In the genomic region with DNA sequence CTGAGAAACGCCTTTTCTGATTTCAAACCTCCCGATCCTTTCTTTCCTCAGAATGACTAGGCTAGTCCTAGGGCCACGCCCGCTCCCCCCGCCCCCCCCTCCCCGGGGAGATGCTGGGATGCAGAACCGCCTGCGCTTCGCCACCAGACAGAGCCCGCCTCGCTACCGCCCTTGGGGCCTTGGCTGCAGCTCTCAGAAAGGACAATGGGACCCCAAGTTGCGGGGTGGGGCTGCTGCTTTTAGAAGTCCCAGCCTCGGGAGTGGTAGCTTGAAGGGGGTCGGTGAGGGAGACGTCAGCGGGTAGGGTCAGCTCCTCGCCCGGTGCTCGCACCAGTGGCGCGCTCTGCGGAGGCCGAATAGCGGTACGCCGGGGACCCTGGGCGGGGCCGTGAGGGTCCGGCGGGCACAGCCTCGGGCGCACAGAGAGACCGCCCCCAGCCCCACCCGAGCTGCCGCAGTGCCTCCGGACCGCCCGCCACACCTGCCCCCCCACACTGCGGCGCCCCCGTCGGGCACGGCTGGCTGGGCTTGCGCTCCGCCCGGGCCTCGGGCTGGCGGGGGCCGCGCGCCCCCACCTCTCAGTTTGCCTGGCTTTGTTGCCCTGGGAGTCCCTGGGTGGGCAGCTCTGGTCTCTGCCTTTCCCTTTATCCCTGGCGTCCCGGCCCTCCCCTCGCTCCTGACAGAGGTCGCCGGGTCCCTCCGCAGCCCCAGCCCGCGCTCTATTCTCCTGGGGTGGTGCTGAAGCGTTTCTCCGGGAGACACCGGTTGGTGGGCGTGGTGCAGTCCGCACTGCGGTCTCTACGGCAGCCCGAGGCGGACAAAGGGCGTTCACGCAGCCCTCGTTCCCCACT, we compare ENCODE assay signal across 8 cellular contexts. TPM values are rescaled to one million over a fixed set of nuclear protein-coding genes. Genes with fewer than 3 reads are reported as not detected.
DNase-seq lines count a peak whose midpoint lies in the region; ATAC-seq and TF ChIP-seq lines count a peak whose summit lies in the region.

No MANE protein-coding gene starts in this region.

- H3K9me3 Mint-ChIP-seq in stimulated activated memory B cell treated with anti-CD40 and anti-IgM and Interleukin-4, amounts not matched to agents 10 μg/mL and 1 μg/mL and 100 μg/mL, for 72 hours, result no peaks in the 10 kb centered on the region
- no peaks in the 10 kb centered on the region for H3K9me3 Mint-ChIP-seq in CD4-positive, alpha-beta memory T cell

- peaks cover 0 to 11% (median 8%) of the 10 kb centered on the region in 4 donors for H3K4me1 ChIP-seq in Peyer's patch
- H3K4me1 ChIP-seq in CD4-positive, alpha-beta memory T cell (ENCODE audit: insufficient read depth, low read length), result no peaks in the 10 kb centered on the region

- H3K9me3 ChIP-seq in Peyer's patch, result no peaks in the 10 kb centered on the region
- no peaks in the 10 kb centered on the region for H3K9me3 ChIP-seq in CD4-positive, alpha-beta memory T cell (ENCODE audit: control insufficient read depth in 1 of 2, low read length in 2 of 2)

- POLR2A ChIA-PET in CD4-positive, alpha-beta memory T cell (lab: Charles Lee; ENCODE audit: partially characterized antibody), result no interaction called here

- H3K4me3 Mint-ChIP-seq in stimulated activated memory B cell treated with anti-CD40 and anti-IgM and Interleukin-4, amounts not matched to agents 10 μg/mL and 1 μg/mL and 100 μg/mL, for 72 hours, result peak overlapping the region; percentile 88
- H3K4me3 Mint-ChIP-seq in CD4-positive, alpha-beta memory T cell, result peak overlapping the region in 3 of 8 donors; percentile 33 to 69 (median 36)

- H3K27ac Mint-ChIP-seq in stimulated activated memory B cell treated with anti-CD40 and anti-IgM and Interleukin-4, amounts not matched to agents 10 μg/mL and 1 μg/mL and 100 μg/mL, for 72 hours, result no peak overlapping the region
- no peak overlapping the region for H3K27ac Mint-ChIP-seq in CD4-positive, alpha-beta memory T cell

- H3K36me3 ChIP-seq in Peyer's patch, result no peaks in the 10 kb centered on the region
- H3K36me3 ChIP-seq in CD4-positive, alpha-beta memory T cell (ENCODE audit: insufficient read depth, low read length), result no peaks in the 10 kb centered on the region

- CTCF ChIA-PET in CD4-positive, alpha-beta memory T cell (lab: Charles Lee; ENCODE audit: partially characterized antibody), result no interaction called here

- H3K27ac ChIP-seq in Peyer's patch (peak overlapping the region in 3 of 4 donors; percentile 44 to 78 (median 68)), layer of hippocampus (ENCODE audit: low read depth, low read length) (peak overlapping the region; percentile 85)
- H3K27ac ChIP-seq in CD4-positive, alpha-beta memory T cell (ENCODE audit: low read depth, low read length), result no peak overlapping the region

- no peak for TF ChIP-seq CTCF in Peyer's patch (IDR thresholded peaks at IDR 0.05)

- H3K36me3 Mint-ChIP-seq in stimulated activated memory B cell treated with anti-CD40 and anti-IgM and Interleukin-4, amounts not matched to agents 10 μg/mL and 1 μg/mL and 100 μg/mL, for 72 hours, result no peaks in the 10 kb centered on the region
- H3K36me3 Mint-ChIP-seq in CD4-positive, alpha-beta memory T cell, result no peaks in the 10 kb centered on the region

- peaks cover 22% of the 10 kb centered on the region for H3K4me1 Mint-ChIP-seq in stimulated activated memory B cell treated with anti-CD40 and anti-IgM and Interleukin-4, amounts not matched to agents 10 μg/mL and 1 μg/mL and 100 μg/mL, for 72 hours
- H3K4me1 Mint-ChIP-seq in CD4-positive, alpha-beta memory T cell, result peaks cover 3 to 14% (median 9%) of the 10 kb centered on the region in 4 donors

- ATAC-seq in HG03342 (IDR thresholded peaks at IDR 0.05; ENCODE audit: unreplicated experiment), result peak; percentile 61
- peak; percentile 45 for ATAC-seq in stimulated activated memory B cell treated with anti-CD40 and anti-IgM and Interleukin-4, amounts not matched to agents 10 μg/mL and 1 μg/mL and 100 μg/mL, for 72 hours

- intact Hi-C loops in CD4-positive, alpha-beta memory T cell (cut with micrococcal nuclease), result no loop called here

- DNase-seq in ELF-1 (ENCODE audit: low read depth, low spot score) (peak; percentile 87), Peyer's patch (peak in 1 of 3 donors; percentile 49), dermis blood vessel endothelial cell (peak; percentile 84), SKM-1 (lab: John Stamatoyannopoulos, UW; ENCODE audit: unreplicated experiment) (no peak)
- DNase-seq in CD4-positive, alpha-beta memory T cell, result no peak

- H3K27me3 ChIP-seq in Peyer's patch (peaks cover 0 to 12% of the 10 kb centered on the region in 2 donors), layer of hippocampus (ENCODE audit: control insufficient read depth, insufficient read depth, low read length) (no peaks in the 10 kb centered on the region)
- H3K27me3 ChIP-seq in CD4-positive, alpha-beta memory T cell (ENCODE audit: insufficient read depth, low read length), result peaks cover 4% of the 10 kb centered on the region

- H3K27me3 Mint-ChIP-seq in stimulated activated memory B cell treated with anti-CD40 and anti-IgM and Interleukin-4, amounts not matched to agents 10 μg/mL and 1 μg/mL and 100 μg/mL, for 72 hours, result peaks cover 58% of the 10 kb centered on the region
- H3K27me3 Mint-ChIP-seq in CD4-positive, alpha-beta memory T cell, result peaks cover 31 to 39% of the 10 kb centered on the region in 2 donors

- TF ChIP-seq POLR2A in Peyer's patch (IDR thresholded peaks at IDR 0.05), result no peak

- peak overlapping the region; percentile 39 to 61 (median 52) for H3K4me3 ChIP-seq in Peyer's patch
- no peak overlapping the region for H3K4me3 ChIP-seq in CD4-positive, alpha-beta memory T cell (ENCODE audit: low read length in 2 of 2)

RNA-seq across cellular contexts. Expression of a gene that starts 1.1 kb away (rescaled TPM):
- total RNA-seq in Peyer's patch (10 to 100 TPM; 16.3 to 38.0 (median 25.7) TPM), dermis blood vessel endothelial cell (134 and 182 TPM in 2 replicates)
- not detected for total RNA-seq in CD4-positive, alpha-beta memory T cell
- polyA plus RNA-seq in CD4-positive, alpha-beta memory T cell, result under 1 TPM; 0.13 to 0.25 TPM

Comparison
In these comparisons a context has a peak if more than half of its experiments do, and no peak if none do; other contexts are left out.
1. DNase-seq: peak in ELF-1 (single experiment) and dermis blood vessel endothelial cell (single experiment); none in SKM-1 (single experiment) and CD4-positive, alpha-beta memory T cell (0 of 5).
2. H3K4me3 ChIP-seq: peak in Peyer's patch (4 of 4); none in CD4-positive, alpha-beta memory T cell (0 of 2).
3. RNA of a gene that starts 1.1 kb away (total RNA-seq): 134 to 182 TPM in dermis blood vessel endothelial cell and 16.3 to 38.0 TPM in Peyer's patch; not detected in CD4-positive, alpha-beta memory T cell; every median in the first group is over 10 times any median in the second.